In genomic region chr9:20940447-20941176, GRCh38 we compare ENCODE assay signal across 8 cellular contexts.
DNase-seq lines count a peak whose midpoint lies in the region; ATAC-seq and TF ChIP-seq lines count a peak whose summit lies in the region.

No MANE protein-coding gene starts in this region.

- no peak overlapping the region for H2AK5ac ChIP-seq in neuronal stem cell (ENCODE audit: low read depth, low read length)

- no peaks in the 10 kb centered on the region for H3K9me3 ChIP-seq in neuronal stem cell (replicated peaks in 1 of 2; ENCODE audit: control insufficient read depth in 2 of 2, insufficient read depth in 1 of 2, low read depth in 1 of 2, low read length in 2 of 2)

- H4K8ac ChIP-seq in neuronal stem cell (ENCODE audit: low read depth, low read length): no peak overlapping the region

- H3K4me3 ChIP-seq in neuronal stem cell (ENCODE audit: low read length in 2 of 2): no peak overlapping the region

- H4K91ac ChIP-seq in neuronal stem cell (ENCODE audit: low read depth, low read length, poor library complexity): no peak overlapping the region

- no peaks in the 10 kb centered on the region for H3K27me3 ChIP-seq in neuronal stem cell (ENCODE audit: control insufficient read depth in 3 of 3, insufficient read depth in 3 of 3, low read depth in 1 of 3, low read length in 3 of 3)

- H2BK120ac ChIP-seq in neuronal stem cell (ENCODE audit: low read depth, low read length): no peak overlapping the region

- no peaks in the 10 kb centered on the region for H3K79me1 ChIP-seq in neuronal stem cell (ENCODE audit: low read depth, low read length)

- no peak overlapping the region for H2BK5ac ChIP-seq in neuronal stem cell (ENCODE audit: low read length)

- no peak for TF ChIP-seq CTCF in GM20000 (IDR thresholded peaks at IDR 0.05; ENCODE audit: extremely low read depth, missing control alignments)

- H2BK12ac ChIP-seq in neuronal stem cell (ENCODE audit: low read length): no peak overlapping the region

- H3K18ac ChIP-seq in neuronal stem cell (ENCODE audit: low read length): no peak overlapping the region

- H3K4me1 ChIP-seq in neuronal stem cell (ENCODE audit: control insufficient read depth in 2 of 2, insufficient read depth in 1 of 2, low read depth in 1 of 2, low read length in 2 of 2): peaks cover 11 to 20% of the 10 kb centered on the region in 2 donors

- H2AFZ ChIP-seq in neuronal stem cell (ENCODE audit: low read length): no peak overlapping the region

- no peak overlapping the region for H3K4ac ChIP-seq in neuronal stem cell (ENCODE audit: low read length)

- no peak overlapping the region for H3K14ac ChIP-seq in neuronal stem cell (ENCODE audit: low read length)

- H2BK15ac ChIP-seq in neuronal stem cell (ENCODE audit: low read length): no peak overlapping the region

- ATAC-seq in GM18868 (IDR thresholded peaks at IDR 0.05; ENCODE audit: unreplicated experiment) (peak; percentile 35), GM21529 (IDR thresholded peaks at IDR 0.05; ENCODE audit: unreplicated experiment) (peak; percentile 42), HG03378 (IDR thresholded peaks at IDR 0.05; ENCODE audit: unreplicated experiment) (peak; percentile 20)

- H3K27ac ChIP-seq in neuronal stem cell (replicated peaks; ENCODE audit: low read length): no peak overlapping the region

- no peak overlapping the region for H3K23ac ChIP-seq in neuronal stem cell (ENCODE audit: low read depth, low read length, poor library complexity)

- H3K36me3 ChIP-seq in neuronal stem cell (replicated peaks in 1 of 2; ENCODE audit: control insufficient read depth in 2 of 2, insufficient read depth in 2 of 2, low read length in 2 of 2): peaks cover 0 to under 1% of the 10 kb centered on the region in 2 donors

- DNase-seq in iris pigment epithelial cell (ENCODE audit: low read depth) (peak; percentile 9), GM20000 (ENCODE audit: low spot score) (no peak), dedifferentiated amniotic fluid mesenchymal stem cell (ENCODE audit: extremely low spot score) (no peak), neuronal stem cell (ENCODE audit: low spot score) (no peak)
- no peak for DNase-seq in activated naive CD4-positive, alpha-beta T cell (lab: John Stamatoyannopoulos, UW)

- H3K9ac ChIP-seq in neuronal stem cell (ENCODE audit: low read depth, low read length, poor library complexity): no peak overlapping the region

- WGBS in neuronal stem cell (ENCODE audit: extremely low coverage in 2 of 2, insufficient read length in 2 of 2, insufficient replicate concordance in 1 of 2), 2 donors: no CpG with 5 or more reads among the region's 3 CpGs

- H3K4me2 ChIP-seq in neuronal stem cell (ENCODE audit: insufficient read depth, low read length, poor library complexity, severe bottlenecking): no peak overlapping the region
